Comparison of ENCODE assay signal across 20 cellular contexts in genomic region chr15:98154863-98155262, GRCh38.
DNase-seq lines count a peak whose midpoint lies in the region; ATAC-seq, FAIRE-seq and TF ChIP-seq lines count a peak whose summit lies in the region.
"Had no signal": no experiment of that assay in that cellular context is flagged by ENCODE, and none has a peak within 500 bp of the region (broad histone marks: within the 10 kb centered on the region; RNA-seq: fewer than 3 reads in every experiment).

No MANE protein-coding gene starts in this region.

- WGBS in spleen, 5 donors: 54 to 73% (median 67%) methylated on average over 4 of the region's 4 CpGs
- WGBS in heart right ventricle, 2 donors: 43 to 54% methylated on average over 4 of the region's 4 CpGs

- DNase-seq in BE2C (peak; percentile 33), HT1080 (ENCODE audit: low read depth) (peak; percentile 96), astrocyte of the spinal cord (ENCODE audit: low read depth, low spot score) (peak; percentile 44), keratinocyte (ENCODE audit: low read depth, low spot score) (peak; percentile 96), spleen (no peak), heart right ventricle (no peak), lower lobe of right lung (no peak)
- no peak for DNase-seq in naive thymus-derived CD8-positive, alpha-beta T cell
- DNase-seq: activated CD8-positive, alpha-beta T cell treated with anti-CD3 and anti-CD28 coated beads, Interleukin-2, amount 10 ng/mL, durations not matched to agents 7 days and 5 days; activated naive CD4-positive, alpha-beta T cell treated with Interleukin-2 at 50 U/mL for 16 hours; cerebellar nuclear complex; left ventricle myocardium superior; NCI-H2107; stimulated activated CD8-positive, alpha-beta memory T cell treated with anti-CD3 and anti-CD28 coated beads, Interleukin-4, amount 100 ng/mL, for 48 hours; T-helper 2 cell had no signal

- no peak overlapping the region for H3K4me3 Mint-ChIP-seq in naive thymus-derived CD8-positive, alpha-beta T cell
- H3K4me3 Mint-ChIP-seq: activated CD8-positive, alpha-beta T cell treated with anti-CD3 and anti-CD28 coated beads, Interleukin-2, amount 10 ng/mL, durations not matched to agents 7 days and 5 days; CD14-positive monocyte had no signal

- dilution Hi-C loops in keratinocyte (cut with MboI; ENCODE audit: extremely low pct_ligation_motif_present, low sequenced_read_pairs): no loop called here

- H2AFZ ChIP-seq in keratinocyte (ENCODE audit: control insufficient read depth, low read length): no peak overlapping the region

- peak overlapping the region in 1 of 10 donors; percentile 21 for H3K27ac Mint-ChIP-seq in naive thymus-derived CD8-positive, alpha-beta T cell
- H3K27ac Mint-ChIP-seq: activated CD8-positive, alpha-beta T cell treated with anti-CD3 and anti-CD28 coated beads, Interleukin-2, amount 10 ng/mL, durations not matched to agents 7 days and 5 days had no signal

- H3K79me2 ChIP-seq in keratinocyte (ENCODE audit: control insufficient read depth, insufficient read depth, low read length): no peaks in the 10 kb centered on the region

- peak overlapping the region; percentile 48 for H3K9ac ChIP-seq in keratinocyte (ENCODE audit: control insufficient read depth, extremely low read depth, insufficient read depth, low read length)

- TF ChIP-seq POLR2A in spleen (IDR thresholded peaks at IDR 0.05): no peak

- H3K27me3 Mint-ChIP-seq in naive thymus-derived CD8-positive, alpha-beta T cell: peaks cover 0 to 13% (median 0%) of the 10 kb centered on the region in 5 donors

- in situ Hi-C loops in astrocyte of the spinal cord (cut with HindIII; ENCODE audit: low sequenced_read_pairs): no loop called here

- H3K4me3 ChIP-seq in BE2C (ENCODE audit: low read depth, low read length) (no peak overlapping the region), astrocyte of the spinal cord (ENCODE audit: low read depth, low read length) (no peak overlapping the region), keratinocyte (ENCODE audit: control insufficient read depth in 2 of 3, extremely low read depth in 1 of 3, insufficient read depth in 2 of 3, low read depth in 1 of 3, low read length in 3 of 3) (no peak overlapping the region), spleen (no peak overlapping the region), heart right ventricle (no peak overlapping the region), lower lobe of right lung (no peak overlapping the region)
- H3K4me3 ChIP-seq: gastroesophageal sphincter, vagina had no signal

- no peaks in the 10 kb centered on the region for H3K36me3 ChIP-seq in BE2C
- H3K36me3 ChIP-seq in keratinocyte (ENCODE audit: control insufficient read depth in 2 of 2, extremely low read depth in 1 of 2, insufficient read depth in 2 of 2, low read length in 2 of 2): no peaks in the 10 kb centered on the region
- no peaks in the 10 kb centered on the region for H3K36me3 ChIP-seq in spleen
- H3K36me3 ChIP-seq in heart right ventricle: no peaks in the 10 kb centered on the region
- no peaks in the 10 kb centered on the region for H3K36me3 ChIP-seq in lower lobe of right lung
- H3K36me3 ChIP-seq: gastroesophageal sphincter, neutrophil, vagina had no signal

- no peaks in the 10 kb centered on the region for H3K36me3 Mint-ChIP-seq in naive thymus-derived CD8-positive, alpha-beta T cell
- H3K36me3 Mint-ChIP-seq: CD14-positive monocyte had no signal

- POLR2A ChIA-PET in naive thymus-derived CD8-positive, alpha-beta T cell (lab: Charles Lee): no interaction called here

- no peaks in the 10 kb centered on the region for H4K20me1 ChIP-seq in keratinocyte (ENCODE audit: control insufficient read depth, extremely low read depth, insufficient read depth, low read length)

- no peak for TF ChIP-seq CTCF in BE2C (IDR thresholded peaks at IDR 0.05; ENCODE audit: low read depth, low read length)
- TF ChIP-seq CTCF in astrocyte of the spinal cord (IDR thresholded peaks at IDR 0.05; ENCODE audit: low read depth, low read length): no peak
- TF ChIP-seq CTCF in keratinocyte (optimal IDR thresholded peaks at IDR 0.05 in 1 of 3, IDR thresholded peaks at IDR 0.05 in 1 of 3, conservative IDR thresholded peaks at IDR 0.05 in 1 of 3; ENCODE audit: extremely low read depth in 1 of 3, insufficient read depth in 2 of 3, low read length in 3 of 3): no peak
- TF ChIP-seq CTCF in spleen (IDR thresholded peaks at IDR 0.05 in 8 of 11, conservative IDR thresholded peaks at IDR 0.05 in 3 of 11): no peak
- no peak for TF ChIP-seq CTCF in heart right ventricle (IDR thresholded peaks at IDR 0.05)
- no peak for TF ChIP-seq CTCF in lower lobe of right lung (IDR thresholded peaks at IDR 0.05)

- intact Hi-C loops in spleen (cut with DNase I; ENCODE audit: low total_unique reads) (no loop called here), heart right ventricle (cut with DNase I) (loop anchor here in 1 of 10 donors (5.0 kb wide), 1 partner anchor 1773 kb away; no protein-coding TSS in a partner anchor), lower lobe of right lung (cut with DNase I) (no loop called here)

- peaks cover 0 to 3% (median 0%) of the 10 kb centered on the region in 9 donors for H3K9me3 Mint-ChIP-seq in naive thymus-derived CD8-positive, alpha-beta T cell

- peaks cover 0 to 14% (median 10%) of the 10 kb centered on the region in 4 donors for H3K4me1 Mint-ChIP-seq in naive thymus-derived CD8-positive, alpha-beta T cell

- peak overlapping the region; percentile 66 for H3K4me2 ChIP-seq in keratinocyte (ENCODE audit: control insufficient read depth, extremely low read depth, insufficient read depth, low read depth, low read length)

- no peaks in the 10 kb centered on the region for H3K9me1 ChIP-seq in keratinocyte (ENCODE audit: control insufficient read depth, extremely low read depth, insufficient read depth, low read length)

- FAIRE-seq in keratinocyte (lab: Jason Lieb, UNC): peak; percentile 99
- FAIRE-seq: H54 had no signal

- H3K4me1 ChIP-seq in BE2C (peaks cover 6% of the 10 kb centered on the region), keratinocyte (ENCODE audit: control insufficient read depth, extremely low read depth, insufficient read depth, low read length) (peaks cover 31% of the 10 kb centered on the region), spleen (peaks cover 0 to 3% (median 0%) of the 10 kb centered on the region in 6 donors), heart right ventricle (no peaks in the 10 kb centered on the region), lower lobe of right lung (no peaks in the 10 kb centered on the region)
- H3K4me1 ChIP-seq: gastroesophageal sphincter, vagina had no signal

- H3K27me3 ChIP-seq in BE2C: no peaks in the 10 kb centered on the region
- no peaks in the 10 kb centered on the region for H3K27me3 ChIP-seq in keratinocyte (ENCODE audit: control insufficient read depth, extremely low read depth, insufficient read depth, low read length)
- H3K27me3 ChIP-seq in spleen (replicated peaks in 1 of 7): no peaks in the 10 kb centered on the region
- peaks cover 0 to 3% (median 0%) of the 10 kb centered on the region in 7 donors for H3K27me3 ChIP-seq in heart right ventricle
- no peaks in the 10 kb centered on the region for H3K27me3 ChIP-seq in lower lobe of right lung (ENCODE audit: low read depth)
- H3K27me3 ChIP-seq: gastroesophageal sphincter, neutrophil, vagina had no signal

- H3K9me3 ChIP-seq in BE2C: no peaks in the 10 kb centered on the region
- H3K9me3 ChIP-seq in keratinocyte (ENCODE audit: control insufficient read depth, low read depth, low read length): peaks cover 3% of the 10 kb centered on the region
- H3K9me3 ChIP-seq in spleen: peaks cover 0 to 4% (median 0%) of the 10 kb centered on the region in 8 donors
- no peaks in the 10 kb centered on the region for H3K9me3 ChIP-seq in heart right ventricle
- no peaks in the 10 kb centered on the region for H3K9me3 ChIP-seq in lower lobe of right lung
- H3K9me3 ChIP-seq: gastroesophageal sphincter, neutrophil, vagina had no signal

- no peak for ATAC-seq in naive thymus-derived CD8-positive, alpha-beta T cell
- ATAC-seq in heart right ventricle (no peak), lower lobe of right lung (no peak)
- ATAC-seq: activated CD8-positive, alpha-beta T cell treated with anti-CD3 and anti-CD28 coated beads, Interleukin-2, amount 10 ng/mL, durations not matched to agents 7 days and 5 days; gastroesophageal sphincter; left ventricle myocardium superior had no signal

- H3K27ac ChIP-seq in keratinocyte (ENCODE audit: control insufficient read depth, insufficient read depth, low read length) (peak overlapping the region; percentile 71), spleen (no peak overlapping the region), heart right ventricle (no peak overlapping the region), lower lobe of right lung (no peak overlapping the region)
- H3K27ac ChIP-seq: gastroesophageal sphincter, neutrophil, vagina had no signal

Comparison
In these comparisons a context has a peak if more than half of its experiments do, and no peak if none do; other contexts are left out.
1. DNase-seq: peak in BE2C (single experiment), HT1080 (single experiment), astrocyte of the spinal cord (single experiment) and keratinocyte (single experiment); none in spleen (single experiment), naive thymus-derived CD8-positive, alpha-beta T cell (0 of 10), heart right ventricle (0 of 2) and lower lobe of right lung (single experiment).